17 cellular contexts compared by ENCODE assay signal in genomic region chr5:89668821-89669220, GRCh38.
DNase-seq lines count a peak whose midpoint lies in the region; ATAC-seq, FAIRE-seq and TF ChIP-seq lines count a peak whose summit lies in the region.
"Had no signal": no experiment of that assay in that cellular context is flagged by ENCODE, and none has a peak within 500 bp of the region (broad histone marks: within the 10 kb centered on the region; RNA-seq: fewer than 3 reads in every experiment).

No MANE protein-coding gene starts in this region.

- H3K27ac ChIP-seq in astrocyte (ENCODE audit: low read depth, low read length): no peak overlapping the region
- H3K27ac ChIP-seq: A549, HL-60 had no signal

- H3K9me3 Mint-ChIP-seq in astrocyte (ENCODE audit: unreplicated experiment): no peaks in the 10 kb centered on the region

- DNase-seq in GM03348 (ENCODE audit: low spot score) (peak; percentile 27), astrocyte (ENCODE audit: low read depth) (peak; percentile 18), myocyte (ENCODE audit: low read depth) (peak; percentile 76)
- DNase-seq: C1 segment of cervical spinal cord; Calu3; CD4-positive, alpha-beta T cell; DMS 273 treated with DMSO at 0.1 percent for 48 hours; GOT3; H9 had no signal

- H3K27ac Mint-ChIP-seq in astrocyte (ENCODE audit: unreplicated experiment): no peak overlapping the region
- H3K27ac Mint-ChIP-seq: B cell; CD4-positive, alpha-beta T cell; H9 had no signal

- no peaks in the 10 kb centered on the region for H3K9me3 ChIP-seq in astrocyte (ENCODE audit: insufficient read depth, low read depth, low read length)
- H3K9me3 ChIP-seq: A549 had no signal

- no peaks in the 10 kb centered on the region for H3K27me3 ChIP-seq in astrocyte (ENCODE audit: insufficient read depth, low read length)

- no peak overlapping the region for H3K4me3 Mint-ChIP-seq in astrocyte (ENCODE audit: unreplicated experiment)
- H3K4me3 Mint-ChIP-seq: B cell; CD4-positive, alpha-beta T cell; H9 had no signal

- no peaks in the 10 kb centered on the region for H4K20me1 ChIP-seq in astrocyte (ENCODE audit: insufficient read depth, low read length)

- no peak overlapping the region for H3K4me3 ChIP-seq in astrocyte (ENCODE audit: insufficient read depth, low read depth, low read length)
- H3K4me3 ChIP-seq: A549, GM12878 had no signal

- H2AFZ ChIP-seq in astrocyte (ENCODE audit: low read depth, low read length): no peak overlapping the region

- FAIRE-seq in astrocyte (lab: Jason Lieb, UNC): no peak
- FAIRE-seq: A549, GM12878, GM18507 had no signal

- no peak for TF ChIP-seq CTCF in astrocyte (IDR thresholded peaks at IDR 0.05; ENCODE audit: insufficient read depth, low read depth, low read length)

- peaks cover 1% of the 10 kb centered on the region for H3K4me1 Mint-ChIP-seq in astrocyte (ENCODE audit: low read depth, unreplicated experiment)

- no peak overlapping the region for H3K4me2 ChIP-seq in astrocyte (ENCODE audit: low read length)
- H3K4me2 ChIP-seq: A549 had no signal

- no peak overlapping the region for H3K9ac ChIP-seq in astrocyte (ENCODE audit: low read length)

- no peaks in the 10 kb centered on the region for H3K36me3 Mint-ChIP-seq in astrocyte (ENCODE audit: low read depth, unreplicated experiment)

- H3K27me3 Mint-ChIP-seq in astrocyte (ENCODE audit: low read depth, unreplicated experiment): no peaks in the 10 kb centered on the region
- H3K27me3 Mint-ChIP-seq: B cell; CD4-positive, alpha-beta T cell had no signal

- H3K79me2 ChIP-seq in astrocyte (ENCODE audit: insufficient read depth, low read length): no peaks in the 10 kb centered on the region

- ATAC-seq in GM21737 (IDR thresholded peaks at IDR 0.05; ENCODE audit: unreplicated experiment) (no peak), HG03442 (IDR thresholded peaks at IDR 0.05; ENCODE audit: unreplicated experiment) (no peak), HG03342 (IDR thresholded peaks at IDR 0.05; ENCODE audit: unreplicated experiment) (no peak)
- ATAC-seq: A549, GM12878 had no signal

- no peaks in the 10 kb centered on the region for H3K36me3 ChIP-seq in astrocyte (ENCODE audit: insufficient read depth, low read length)

- no peaks in the 10 kb centered on the region for H3K4me1 ChIP-seq in astrocyte (ENCODE audit: insufficient read depth, low read length)
- H3K4me1 ChIP-seq: A549 had no signal

Comparison
In these comparisons a context has a peak if more than half of its experiments do, and no peak if none do; other contexts are left out.
1. DNase-seq: peak in every context shown above with its lines; median percentile 76 in myocyte; 27 in GM03348; 18 in astrocyte.